In the genomic region with DNA sequence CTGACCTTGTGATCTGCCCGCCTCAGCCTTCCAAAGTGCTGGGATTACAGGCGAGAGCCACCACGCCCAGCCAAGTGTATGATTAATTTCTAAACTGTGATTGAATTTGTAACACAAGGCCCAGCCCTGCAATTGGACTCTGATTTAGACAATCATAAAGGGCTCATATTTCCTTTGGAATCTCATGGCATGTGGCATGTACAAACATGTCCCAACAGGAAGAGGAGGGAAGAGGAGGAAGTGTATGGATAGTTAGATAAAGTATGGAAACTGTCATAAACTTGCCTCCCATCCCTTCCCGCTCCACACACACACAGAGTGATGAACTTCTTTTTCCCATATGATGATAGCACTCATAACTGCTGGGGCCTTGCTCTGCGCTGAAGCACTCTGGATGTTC, we compare ENCODE assay signal across 21 cellular contexts. TPM values are rescaled to one million over a fixed set of nuclear protein-coding genes. Genes with fewer than 3 reads are reported as not detected.
A peak's percentile ranks its signal among the peaks of the same experiment; 100 is the strongest.
DNase-seq lines count a peak whose midpoint lies in the region; ATAC-seq and TF ChIP-seq lines count a peak whose summit lies in the region.
"Had no signal": no experiment of that assay in that cellular context is flagged by ENCODE, and none has a peak within 500 bp of the region (broad histone marks: within the 10 kb centered on the region; RNA-seq: fewer than 3 reads in every experiment).

No MANE protein-coding gene starts in this region.

- BruUV-seq in IMR-90 (replicated peaks; lab: Mats Ljungman, UMichigan), result no TSS peak
- BruUV-seq in mammary epithelial cell (replicated peaks; lab: Mats Ljungman, UMichigan), result no TSS peak

- H3K27me3 ChIP-seq in IMR-90 (ENCODE audit: control insufficient read depth, insufficient read depth, low read length), result no peaks in the 10 kb centered on the region
- no peaks in the 10 kb centered on the region for H3K27me3 ChIP-seq in mammary epithelial cell (ENCODE audit: insufficient read depth, low read length)
- H3K27me3 ChIP-seq in trophoblast cell (ENCODE audit: insufficient read depth, low read length), result no peaks in the 10 kb centered on the region

- H2AK9ac ChIP-seq in IMR-90 (replicated peaks; ENCODE audit: low read depth, low read length, poor library complexity), result no peak overlapping the region

- H4K20me1 ChIP-seq in IMR-90 (ENCODE audit: insufficient read depth, low read length), result no peaks in the 10 kb centered on the region
- H4K20me1 ChIP-seq in mammary epithelial cell (ENCODE audit: insufficient read depth, low read length), result no peaks in the 10 kb centered on the region

- no peak overlapping the region for H3K4me2 ChIP-seq in IMR-90 (ENCODE audit: low read depth, low read length)
- no peak overlapping the region for H3K4me2 ChIP-seq in mammary epithelial cell (ENCODE audit: insufficient read depth, low read depth, low read length)
- no peak overlapping the region for H3K4me2 ChIP-seq in trophoblast cell (ENCODE audit: low read length)
- H3K4me2 ChIP-seq: GM23338 had no signal

- H3K36me3 ChIP-seq in IMR-90 (ENCODE audit: control insufficient read depth, insufficient read depth, low read length), result no peaks in the 10 kb centered on the region
- no peaks in the 10 kb centered on the region for H3K36me3 ChIP-seq in mammary epithelial cell (ENCODE audit: insufficient read depth, low read length)
- H3K36me3 ChIP-seq in trophoblast cell (ENCODE audit: control insufficient read depth in 1 of 2, insufficient read depth in 2 of 2, low read length in 2 of 2), result no peaks in the 10 kb centered on the region

- H4K5ac ChIP-seq in IMR-90 (ENCODE audit: low read depth, low read length), result peak overlapping the region; percentile 97

- H3K9me3 Mint-ChIP-seq in naive thymus-derived CD8-positive, alpha-beta T cell, result peaks cover 0 to 9% (median 3%) of the 10 kb centered on the region in 9 donors
- H3K9me3 Mint-ChIP-seq: effector memory CD8-positive, alpha-beta T cell; GM23338; natural killer cell had no signal

- dilution Hi-C loops in IMR-90 (cut with HindIII; ENCODE audit: low sequenced_read_pairs, unreplicated experiment) (no loop called here), mammary epithelial cell (cut with HindIII; ENCODE audit: low sequenced_read_pairs) (no loop called here)

- no peak overlapping the region for H4K12ac ChIP-seq in trophoblast cell (ENCODE audit: low read depth, low read length)

- no peak for TF ChIP-seq RAD21 in IMR-90 (IDR thresholded peaks at IDR 0.05; ENCODE audit: low read length)

- no peak overlapping the region for H3K4me3 Mint-ChIP-seq in naive thymus-derived CD8-positive, alpha-beta T cell
- H3K4me3 Mint-ChIP-seq: activated CD8-positive, alpha-beta memory T cell treated with anti-CD3 and anti-CD28 coated beads, Interleukin-2, amount 10 ng/mL, durations not matched to agents 7 days and 5 days; effector memory CD8-positive, alpha-beta T cell; GM23338; natural killer cell had no signal

- H2AFZ ChIP-seq in IMR-90 (replicated peaks; ENCODE audit: low read length, poor library complexity) (no peak overlapping the region), mammary epithelial cell (ENCODE audit: low read depth, low read length) (peak overlapping the region; percentile 55), trophoblast cell (ENCODE audit: insufficient read depth, low read length, poor library complexity) (no peak overlapping the region)
- H2AFZ ChIP-seq: GM23338 had no signal

- H3K9ac ChIP-seq in IMR-90 (ENCODE audit: low read depth, low read length), result no peak overlapping the region; the same call in 1 of the 2 replicates
- no peak overlapping the region for H3K9ac ChIP-seq in mammary epithelial cell (ENCODE audit: insufficient read depth, low read length)
- H3K9ac ChIP-seq in trophoblast cell (ENCODE audit: low read length), result no peak overlapping the region

- H2BK20ac ChIP-seq in IMR-90 (ENCODE audit: low read depth, low read length), result 0 out of 2 replicates have a peak overlapping the region, but pooled peaks have one; percentile 12

- in situ Hi-C loops in IMR-90 (cut with MboI; ENCODE audit: low sequenced_read_pairs), result no loop called here
- in situ Hi-C loops in mammary epithelial cell (cut with MboI; ENCODE audit: low sequenced_read_pairs in 2 of 2), result no loop called here

- H3K36me3 Mint-ChIP-seq in naive thymus-derived CD8-positive, alpha-beta T cell, result no peaks in the 10 kb centered on the region
- H3K36me3 Mint-ChIP-seq: activated CD8-positive, alpha-beta memory T cell treated with anti-CD3 and anti-CD28 coated beads, Interleukin-2, amount 10 ng/mL, durations not matched to agents 7 days and 5 days; natural killer cell had no signal

- TF ChIP-seq POLR2A in IMR-90 (IDR thresholded peaks at IDR 0.05; ENCODE audit: low read depth, low read length), result no peak

- H3K9me1 ChIP-seq in IMR-90 (ENCODE audit: insufficient read depth, low read length), result no peaks in the 10 kb centered on the region

- H3K14ac ChIP-seq in IMR-90 (replicated peaks; ENCODE audit: low read depth, low read length) (no peak overlapping the region), trophoblast cell (ENCODE audit: low read length) (no peak overlapping the region)

- DNase-seq in IMR-90 (peak; percentile 13), mammary epithelial cell (peak; percentile 33), glomerular endothelial cell (ENCODE audit: extremely low read depth, low read depth, low spot score) (peak; percentile 47), trophoblast cell (no peak), ecto neural progenitor cell (ENCODE audit: low spot score) (no peak)
- no peak for DNase-seq in activated CD4-positive, alpha-beta T cell treated with anti-CD3 and anti-CD28 coated beads, Interleukin-2, amount 50 U/mL, for 1 hour
- no peak for DNase-seq in naive thymus-derived CD8-positive, alpha-beta T cell
- DNase-seq: activated CD4-positive, alpha-beta T cell treated with anti-CD3 and anti-CD28 coated beads for 1 hour; activated CD8-positive, alpha-beta memory T cell treated with anti-CD3 and anti-CD28 coated beads, Interleukin-2, amount 10 ng/mL, durations not matched to agents 7 days and 5 days; central memory CD4-positive, alpha-beta T cell; COR-L47; effector memory CD8-positive, alpha-beta T cell; EL; foreskin melanocyte; Karpas-422; natural killer cell; NCI-H1417 treated with DMSO at 0.1 percent for 48 hours; posterior cingulate gyrus had no signal

- no peak overlapping the region for H3K27ac Mint-ChIP-seq in naive thymus-derived CD8-positive, alpha-beta T cell
- H3K27ac Mint-ChIP-seq: activated CD8-positive, alpha-beta memory T cell treated with anti-CD3 and anti-CD28 coated beads, Interleukin-2, amount 10 ng/mL, durations not matched to agents 7 days and 5 days; effector memory CD8-positive, alpha-beta T cell; GM23338; natural killer cell had no signal

- H3K4ac ChIP-seq in IMR-90 (ENCODE audit: low read depth, low read length), result no peak overlapping the region
- H3K4ac ChIP-seq in trophoblast cell (ENCODE audit: low read depth, low read length), result no peak overlapping the region

- H3K18ac ChIP-seq in IMR-90 (ENCODE audit: low read depth, low read length) (peak overlapping the region; percentile 95), trophoblast cell (ENCODE audit: low read length) (no peak overlapping the region)

- H3K79me2 ChIP-seq in mammary epithelial cell (ENCODE audit: insufficient read depth, low read length), result no peaks in the 10 kb centered on the region
- H3K79me2 ChIP-seq in trophoblast cell (ENCODE audit: control insufficient read depth, insufficient read depth, low read length, poor library complexity), result no peaks in the 10 kb centered on the region

- intact Hi-C loops in IMR-90 (cut with micrococcal nuclease) (no loop called here), mammary epithelial cell (cut with micrococcal nuclease) (no loop called here)

- H3K56ac ChIP-seq in IMR-90 (ENCODE audit: extremely low read depth, insufficient read depth, low read length), result no peak overlapping the region

- TF ChIP-seq CTCF in IMR-90 (conservative IDR thresholded peaks at IDR 0.05; ENCODE audit: low read depth, low read length), result no peak
- no peak for TF ChIP-seq CTCF in mammary epithelial cell (conservative IDR thresholded peaks at IDR 0.05 in 1 of 2, IDR thresholded peaks at IDR 0.05 in 1 of 2; ENCODE audit: extremely low read depth in 1 of 2, insufficient read depth in 1 of 2, low read depth in 1 of 2, low read length in 2 of 2)

- no CpG with 5 or more reads among the region's 5 CpGs for WGBS in IMR-90 (ENCODE audit: extremely low coverage in 2 of 2, insufficient read length in 1 of 2), 2 experiments
- 92% methylated on average over 3 of the region's 5 CpGs for WGBS in mammary epithelial cell (ENCODE audit: low coverage, missing lambda C conversion rate)
- no CpG with 5 or more reads among the region's 5 CpGs for WGBS in trophoblast cell (ENCODE audit: extremely low coverage, insufficient coverage, insufficient read length)

- H3K27ac ChIP-seq in IMR-90 (ENCODE audit: insufficient read depth, low read length) (peak overlapping the region; percentile 35; the same call in 1 of the 2 replicates), mammary epithelial cell (ENCODE audit: insufficient read depth, low read depth, low read length) (no peak overlapping the region), trophoblast cell (ENCODE audit: low read depth, low read length) (no peak overlapping the region)

- H3K79me1 ChIP-seq in IMR-90 (ENCODE audit: low read depth in 1 of 2, low read length in 2 of 2) (no peaks in the 10 kb centered on the region), trophoblast cell (ENCODE audit: low read length) (peaks cover 5% of the 10 kb centered on the region)

- H2BK5ac ChIP-seq in IMR-90 (ENCODE audit: low read depth, low read length, poor library complexity, severe bottlenecking) (peak overlapping the region; percentile 59), trophoblast cell (ENCODE audit: low read depth, low read length, poor library complexity) (no peak overlapping the region)

- H4K8ac ChIP-seq in IMR-90 (ENCODE audit: low read depth in 2 of 2, low read length in 2 of 2), result peak overlapping the region; percentile 25 to 66; a peak in 3 of 4 replicates
- H4K8ac ChIP-seq in trophoblast cell (ENCODE audit: low read depth, low read length), result no peak overlapping the region

- peaks cover 3% of the 10 kb centered on the region for H3K4me1 ChIP-seq in IMR-90 (ENCODE audit: control insufficient read depth, insufficient read depth, low read length)
- H3K4me1 ChIP-seq in mammary epithelial cell (ENCODE audit: insufficient read depth, low read length), result peaks cover 19% of the 10 kb centered on the region
- H3K4me1 ChIP-seq in trophoblast cell (ENCODE audit: control insufficient read depth in 1 of 2, insufficient read depth in 2 of 2, low read length in 2 of 2), result peaks cover 2 to 3% of the 10 kb centered on the region in 2 experiments

- peaks cover 0 to 6% (median 3%) of the 10 kb centered on the region in 5 donors for H3K27me3 Mint-ChIP-seq in naive thymus-derived CD8-positive, alpha-beta T cell
- H3K27me3 Mint-ChIP-seq: activated CD8-positive, alpha-beta memory T cell treated with anti-CD3 and anti-CD28 coated beads, Interleukin-2, amount 10 ng/mL, durations not matched to agents 7 days and 5 days had no signal

- H3K4me3 ChIP-seq in IMR-90 (ENCODE audit: insufficient read depth, low read depth, low read length), result no peak overlapping the region
- no peak overlapping the region for H3K4me3 ChIP-seq in mammary epithelial cell (replicated peaks in 1 of 3; ENCODE audit: insufficient read depth in 1 of 3, low read depth in 2 of 3, low read length in 3 of 3)
- H3K4me3 ChIP-seq in trophoblast cell (ENCODE audit: low read depth, low read length), result no peak overlapping the region
- H3K4me3 ChIP-seq: GM23338 had no signal

- ATAC-seq in IMR-90 (ENCODE audit: low read depth), result peak; percentile 65
- ATAC-seq in HG03280 (IDR thresholded peaks at IDR 0.05; ENCODE audit: unreplicated experiment), result no peak
- ATAC-seq in naive thymus-derived CD8-positive, alpha-beta T cell, result no peak
- ATAC-seq: activated CD8-positive, alpha-beta memory T cell treated with anti-CD3 and anti-CD28 coated beads, Interleukin-2, amount 10 ng/mL, durations not matched to agents 7 days and 5 days; effector memory CD8-positive, alpha-beta T cell; natural killer cell; Panc1 had no signal

- H2AK5ac ChIP-seq in IMR-90 (ENCODE audit: low read depth, low read length) (no peak overlapping the region), trophoblast cell (ENCODE audit: low read length) (no peak overlapping the region)

- no peaks in the 10 kb centered on the region for H3K9me3 ChIP-seq in IMR-90 (ENCODE audit: control insufficient read depth, insufficient read depth, low read length)
- H3K9me3 ChIP-seq in mammary epithelial cell (replicated peaks; ENCODE audit: insufficient read depth, low read length), result no peaks in the 10 kb centered on the region
- no peaks in the 10 kb centered on the region for H3K9me3 ChIP-seq in trophoblast cell (ENCODE audit: insufficient read depth, low read depth, low read length)

- H4K91ac ChIP-seq in IMR-90 (ENCODE audit: insufficient read depth, low read depth, low read length), result no peak overlapping the region
- peak overlapping the region; percentile 90 for H4K91ac ChIP-seq in trophoblast cell (ENCODE audit: low read depth, low read length)

- H3K23ac ChIP-seq in IMR-90 (ENCODE audit: low read depth, low read length) (no peak overlapping the region), trophoblast cell (ENCODE audit: low read length) (no peak overlapping the region)

- CTCF ChIA-PET in IMR-90 (lab: Yijun Ruan, JAX), result no interaction called here
- CTCF ChIA-PET in mammary epithelial cell (lab: Charles Lee; ENCODE audit: low non-redundant PET), result no interaction called here

- POLR2A ChIA-PET in IMR-90 (lab: Charles Lee; ENCODE audit: unreplicated experiment), result no interaction called here
- POLR2A ChIA-PET in naive thymus-derived CD8-positive, alpha-beta T cell (lab: Charles Lee), result no interaction called here

- H3K4me1 Mint-ChIP-seq in naive thymus-derived CD8-positive, alpha-beta T cell, result peaks cover 0 to 2% (median 0%) of the 10 kb centered on the region in 4 donors
- H3K4me1 Mint-ChIP-seq: activated CD8-positive, alpha-beta memory T cell treated with anti-CD3 and anti-CD28 coated beads, Interleukin-2, amount 10 ng/mL, durations not matched to agents 7 days and 5 days; natural killer cell had no signal

- no peak overlapping the region for H2BK15ac ChIP-seq in IMR-90 (ENCODE audit: low read depth, low read length)

- H2BK12ac ChIP-seq in trophoblast cell (ENCODE audit: low read length), result no peak overlapping the region

- H2BK120ac ChIP-seq in IMR-90 (ENCODE audit: low read depth, low read length) (peak overlapping the region; percentile 47; the same call in 1 of the 2 replicates), trophoblast cell (ENCODE audit: insufficient read depth, low read length, poor library complexity) (peak overlapping the region; percentile 58)

RNA-seq across cellular contexts. Expression of a gene that starts 27.2 kb away (rescaled TPM):
- total RNA-seq in IMR-90 (2012; rRNA removed) (171 and 232 TPM in 2 replicates), mammary epithelial cell (10 to 100 TPM; 60.6 to 76.5 TPM), glomerular endothelial cell (180 and 224 TPM in 2 replicates)
- polyA plus RNA-seq in IMR-90 (2012; rRNA removed) (106 and 112 TPM in 2 replicates), mammary epithelial cell (76.1 TPM)
- polyA plus RNA-seq in IMR-90 (2012; cell fraction: cytosol; rRNA removed), result 54.2 and 59.7 TPM in 2 replicates
- polyA plus RNA-seq in IMR-90 (2012; cell fraction: nucleus; rRNA removed; ENCODE audit: low replicate concordance), result 57.1 and 121 TPM in 2 replicates
- polyA minus RNA-seq in mammary epithelial cell, result 117 TPM
- polyA plus RNA-seq in trophoblast cell (2013), result 142 TPM in 2 replicates
- 10 to 100 TPM; 64.0 to 65.7 TPM for total RNA-seq in naive thymus-derived CD8-positive, alpha-beta T cell
- 10 to 100 TPM in 2 of 3 donors, 1 to 10 TPM in 1; 8.8 to 36.0 (median 29.6) TPM for polyA plus RNA-seq in naive thymus-derived CD8-positive, alpha-beta T cell

Comparison
In these comparisons a context has a peak if more than half of its experiments do, and no peak if none do; other contexts are left out.
1. DNase-seq: peak in IMR-90 (single experiment), mammary epithelial cell (single experiment) and glomerular endothelial cell (single experiment); none in trophoblast cell (0 of 2), activated CD4-positive, alpha-beta T cell treated with anti-CD3 and anti-CD28 coated beads, Interleukin-2, amount 50 U/mL, for 1 hour (single experiment), ecto neural progenitor cell (single experiment) and naive thymus-derived CD8-positive, alpha-beta T cell (0 of 10).